11 cellular contexts compared by ENCODE assay signal in the genomic region with DNA sequence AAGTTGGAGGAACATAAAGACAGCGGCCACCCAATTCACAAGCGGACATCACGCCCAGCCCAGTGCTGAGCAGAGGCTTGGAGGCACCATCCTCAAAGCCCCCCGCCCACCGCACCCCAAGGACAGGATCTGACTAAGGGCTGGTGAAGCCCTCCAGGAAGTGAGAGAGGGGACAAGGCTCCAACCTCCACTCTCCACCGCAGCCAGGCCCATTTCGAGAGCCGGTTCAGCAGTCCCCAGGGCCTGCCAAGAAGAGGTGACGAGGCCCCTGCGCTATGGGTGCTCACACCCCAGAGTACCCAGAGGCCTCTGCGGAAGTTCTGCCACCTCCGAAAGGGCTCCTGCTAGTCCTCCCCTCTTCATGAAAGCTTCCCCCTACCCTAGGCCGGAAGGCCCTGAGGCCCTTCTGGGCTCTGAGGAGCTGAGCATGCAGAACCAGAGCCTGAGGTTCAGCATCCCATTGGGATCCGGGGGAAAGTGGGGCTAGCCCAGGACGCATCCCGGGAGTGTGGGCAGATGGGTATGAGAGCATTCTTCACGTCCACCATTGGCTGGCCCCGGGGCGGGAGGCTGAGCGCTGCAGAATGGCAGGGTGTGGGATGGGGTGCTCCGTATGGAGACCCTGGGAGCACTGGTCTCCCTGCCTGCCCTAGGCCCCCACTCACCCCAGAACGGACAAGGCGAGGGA. TPM values are rescaled to one million over a fixed set of nuclear protein-coding genes. Genes with fewer than 3 reads are reported as not detected.
DNase-seq lines count a peak whose midpoint lies in the region; ATAC-seq, FAIRE-seq and TF ChIP-seq lines count a peak whose summit lies in the region.
"Had no signal": no experiment of that assay in that cellular context is flagged by ENCODE, and none has a peak within 500 bp of the region (broad histone marks: within the 10 kb centered on the region; RNA-seq: fewer than 3 reads in every experiment).

No MANE protein-coding gene starts in this region.

- CTCF ChIA-PET in activated naive CD4-positive, alpha-beta T cell treated with anti-CD3 and anti-CD28 coated beads, Interleukin-2, amount 10 ng/mL, durations not matched to agents 7 days and 5 days (lab: Charles Lee), result interaction anchor here (1.4 kb wide), 1 partner anchor 12 kb away, joined by 4 read pairs; no protein-coding TSS in a partner anchor
- CTCF ChIA-PET in activated B cell treated with CpG ODN at 0.5 μM for 24 hours (lab: Charles Lee), result no interaction called here

- peaks cover 54% of the 10 kb centered on the region for H3K27me3 ChIP-seq in keratinocyte (ENCODE audit: control insufficient read depth, extremely low read depth, insufficient read depth, low read length)

- POLR2A ChIA-PET in activated B cell treated with CpG ODN at 0.5 μM for 24 hours (lab: Charles Lee), result no interaction called here

- dilution Hi-C loops in keratinocyte (cut with MboI; ENCODE audit: extremely low pct_ligation_motif_present, low sequenced_read_pairs), result no loop called here

- peaks cover 16% of the 10 kb centered on the region for H3K4me1 ChIP-seq in keratinocyte (ENCODE audit: control insufficient read depth, extremely low read depth, insufficient read depth, low read length)
- H3K4me1 ChIP-seq: HAP-1 had no signal

- no peaks in the 10 kb centered on the region for H4K20me1 ChIP-seq in keratinocyte (ENCODE audit: control insufficient read depth, extremely low read depth, insufficient read depth, low read length)

- H3K27me3 Mint-ChIP-seq in activated naive CD4-positive, alpha-beta T cell treated with anti-CD3 and anti-CD28 coated beads, Interleukin-2, amount 50 U/mL, for 24 hours, result peaks cover 48% of the 10 kb centered on the region
- H3K27me3 Mint-ChIP-seq in activated naive CD4-positive, alpha-beta T cell treated with anti-CD3 and anti-CD28 coated beads, Interleukin-2, amount 10 ng/mL, durations not matched to agents 7 days and 5 days, result peaks cover 96% of the 10 kb centered on the region
- peaks cover 64% of the 10 kb centered on the region for H3K27me3 Mint-ChIP-seq in activated B cell treated with CpG ODN at 0.5 μM for 24 hours
- peaks cover 77 to 91% of the 10 kb centered on the region in 2 donors for H3K27me3 Mint-ChIP-seq in stimulated activated naive B cell treated with anti-CD40 and anti-IgM and Interleukin-4, amounts not matched to agents 10 μg/mL and 1 μg/mL and 100 μg/mL, for 72 hours

- TF ChIP-seq CTCF in activated B cell treated with CpG ODN at 0.5 μM for 24 hours (IDR thresholded peaks at IDR 0.05) (no peak), keratinocyte (optimal IDR thresholded peaks at IDR 0.05 in 1 of 3, IDR thresholded peaks at IDR 0.05 in 1 of 3, conservative IDR thresholded peaks at IDR 0.05 in 1 of 3; ENCODE audit: extremely low read depth in 1 of 3, insufficient read depth in 2 of 3, low read length in 3 of 3) (no peak)

- H3K9me3 ChIP-seq in keratinocyte (ENCODE audit: control insufficient read depth, low read depth, low read length), result no peaks in the 10 kb centered on the region
- H3K9me3 ChIP-seq: HAP-1, sigmoid colon had no signal

- no peak overlapping the region for H3K27ac Mint-ChIP-seq in activated naive CD4-positive, alpha-beta T cell treated with anti-CD3 and anti-CD28 coated beads, Interleukin-2, amount 50 U/mL, for 24 hours
- H3K27ac Mint-ChIP-seq in activated naive CD4-positive, alpha-beta T cell treated with anti-CD3 and anti-CD28 coated beads, Interleukin-2, amount 10 ng/mL, durations not matched to agents 7 days and 5 days, result no peak overlapping the region
- H3K27ac Mint-ChIP-seq in activated B cell treated with CpG ODN at 0.5 μM for 24 hours, result no peak overlapping the region
- no peak overlapping the region for H3K27ac Mint-ChIP-seq in stimulated activated naive B cell treated with anti-CD40 and anti-IgM and Interleukin-4, amounts not matched to agents 10 μg/mL and 1 μg/mL and 100 μg/mL, for 72 hours

- H3K9ac ChIP-seq in keratinocyte (ENCODE audit: control insufficient read depth, extremely low read depth, insufficient read depth, low read length), result no peak overlapping the region

- no peak for FAIRE-seq in keratinocyte (lab: Jason Lieb, UNC)

- no peak overlapping the region for H2AFZ ChIP-seq in keratinocyte (ENCODE audit: control insufficient read depth, low read length)

- H3K9me3 Mint-ChIP-seq in activated naive CD4-positive, alpha-beta T cell treated with anti-CD3 and anti-CD28 coated beads, Interleukin-2, amount 50 U/mL, for 24 hours, result no peaks in the 10 kb centered on the region
- H3K9me3 Mint-ChIP-seq in activated naive CD4-positive, alpha-beta T cell treated with anti-CD3 and anti-CD28 coated beads, Interleukin-2, amount 10 ng/mL, durations not matched to agents 7 days and 5 days, result no peaks in the 10 kb centered on the region
- H3K9me3 Mint-ChIP-seq in activated B cell treated with CpG ODN at 0.5 μM for 24 hours, result no peaks in the 10 kb centered on the region
- H3K9me3 Mint-ChIP-seq in stimulated activated naive B cell treated with anti-CD40 and anti-IgM and Interleukin-4, amounts not matched to agents 10 μg/mL and 1 μg/mL and 100 μg/mL, for 72 hours, result no peaks in the 10 kb centered on the region

- intact Hi-C loops in activated B cell treated with CpG ODN at 0.5 μM for 24 hours (cut with micrococcal nuclease), result no loop called here

- peak overlapping the region in 1 of 3 experiments; percentile 46 for H3K4me3 ChIP-seq in keratinocyte (ENCODE audit: control insufficient read depth in 2 of 3, extremely low read depth in 1 of 3, insufficient read depth in 2 of 3, low read depth in 1 of 3, low read length in 3 of 3)
- H3K4me3 ChIP-seq: HAP-1 had no signal

- H3K36me3 Mint-ChIP-seq in activated naive CD4-positive, alpha-beta T cell treated with anti-CD3 and anti-CD28 coated beads, Interleukin-2, amount 50 U/mL, for 24 hours, result no peaks in the 10 kb centered on the region
- H3K36me3 Mint-ChIP-seq in activated naive CD4-positive, alpha-beta T cell treated with anti-CD3 and anti-CD28 coated beads, Interleukin-2, amount 10 ng/mL, durations not matched to agents 7 days and 5 days, result no peaks in the 10 kb centered on the region
- H3K36me3 Mint-ChIP-seq in activated B cell treated with CpG ODN at 0.5 μM for 24 hours (ENCODE audit: low read depth), result no peaks in the 10 kb centered on the region
- no peaks in the 10 kb centered on the region for H3K36me3 Mint-ChIP-seq in stimulated activated naive B cell treated with anti-CD40 and anti-IgM and Interleukin-4, amounts not matched to agents 10 μg/mL and 1 μg/mL and 100 μg/mL, for 72 hours

- H3K4me2 ChIP-seq in keratinocyte (ENCODE audit: control insufficient read depth, extremely low read depth, insufficient read depth, low read depth, low read length), result peak overlapping the region; percentile 78

- no peak for ATAC-seq in activated B cell treated with CpG ODN at 0.5 μM for 24 hours (ENCODE audit: low read depth)
- ATAC-seq in stimulated activated naive B cell treated with anti-CD40 and anti-IgM and Interleukin-4, amounts not matched to agents 10 μg/mL and 1 μg/mL and 100 μg/mL, for 72 hours (replicated peaks), result no peak
- ATAC-seq in GM19023 (IDR thresholded peaks at IDR 0.05; ENCODE audit: unreplicated experiment), result no peak

- H3K36me3 ChIP-seq in keratinocyte (ENCODE audit: control insufficient read depth in 2 of 2, extremely low read depth in 1 of 2, insufficient read depth in 2 of 2, low read length in 2 of 2), result no peaks in the 10 kb centered on the region
- H3K36me3 ChIP-seq: HAP-1, sigmoid colon had no signal

- no peak overlapping the region for H3K27ac ChIP-seq in keratinocyte (ENCODE audit: control insufficient read depth, insufficient read depth, low read length)
- H3K27ac ChIP-seq: sigmoid colon had no signal

- H3K4me1 Mint-ChIP-seq in activated naive CD4-positive, alpha-beta T cell treated with anti-CD3 and anti-CD28 coated beads, Interleukin-2, amount 50 U/mL, for 24 hours, result peaks cover 23% of the 10 kb centered on the region
- peaks cover 17% of the 10 kb centered on the region for H3K4me1 Mint-ChIP-seq in activated naive CD4-positive, alpha-beta T cell treated with anti-CD3 and anti-CD28 coated beads, Interleukin-2, amount 10 ng/mL, durations not matched to agents 7 days and 5 days
- peaks cover 20% of the 10 kb centered on the region for H3K4me1 Mint-ChIP-seq in activated B cell treated with CpG ODN at 0.5 μM for 24 hours
- H3K4me1 Mint-ChIP-seq in stimulated activated naive B cell treated with anti-CD40 and anti-IgM and Interleukin-4, amounts not matched to agents 10 μg/mL and 1 μg/mL and 100 μg/mL, for 72 hours, result peaks cover 29 to 40% of the 10 kb centered on the region in 2 donors

- H3K9me1 ChIP-seq in keratinocyte (ENCODE audit: control insufficient read depth, extremely low read depth, insufficient read depth, low read length), result no peaks in the 10 kb centered on the region

- DNase-seq in activated naive CD4-positive, alpha-beta T cell treated with anti-CD3 and anti-CD28 coated beads, Interleukin-2, amount 10 ng/mL, durations not matched to agents 7 days and 5 days, result no peak
- DNase-seq in activated B cell treated with CpG ODN at 0.5 μM for 24 hours, result no peak
- no peak for DNase-seq in keratinocyte (ENCODE audit: low read depth, low spot score)
- no peak for DNase-seq in stimulated activated naive B cell treated with anti-CD40 and anti-IgM and Interleukin-4, amounts not matched to agents 10 μg/mL and 1 μg/mL and 100 μg/mL, for 72 hours
- no peak for DNase-seq in iPS-NIHi11 (ENCODE audit: low spot score)
- DNase-seq in NOMO-1 (lab: John Stamatoyannopoulos, UW; ENCODE audit: unreplicated experiment in 2 of 2), result no peak
- DNase-seq: sigmoid colon had no signal

- H3K4me3 Mint-ChIP-seq in activated naive CD4-positive, alpha-beta T cell treated with anti-CD3 and anti-CD28 coated beads, Interleukin-2, amount 50 U/mL, for 24 hours, result peak overlapping the region; percentile 44
- no peak overlapping the region for H3K4me3 Mint-ChIP-seq in activated naive CD4-positive, alpha-beta T cell treated with anti-CD3 and anti-CD28 coated beads, Interleukin-2, amount 10 ng/mL, durations not matched to agents 7 days and 5 days
- H3K4me3 Mint-ChIP-seq in activated B cell treated with CpG ODN at 0.5 μM for 24 hours, result peak overlapping the region; percentile 55
- peak overlapping the region; percentile 75 to 80 for H3K4me3 Mint-ChIP-seq in stimulated activated naive B cell treated with anti-CD40 and anti-IgM and Interleukin-4, amounts not matched to agents 10 μg/mL and 1 μg/mL and 100 μg/mL, for 72 hours

- H3K79me2 ChIP-seq in keratinocyte (ENCODE audit: control insufficient read depth, insufficient read depth, low read length), result no peaks in the 10 kb centered on the region

RNA-seq across cellular contexts. Expression of gene GRM4, which starts 2.5 kb away (rescaled TPM):
- total RNA-seq in activated B cell treated with CpG ODN at 0.5 μM for 24 hours, result not detected in 2 replicates
- not detected in 3 replicates for polyA plus RNA-seq in keratinocyte
- polyA plus RNA-seq in keratinocyte (2011; ENCODE audit: low read depth), result not detected
- not detected in 2 replicates for polyA plus RNA-seq in keratinocyte (2011; cell fraction: cytosol; rRNA removed)
- polyA plus RNA-seq in keratinocyte (2011; cell fraction: nucleus; rRNA removed), result 0.05 and 0.13 TPM in 2 replicates
- polyA plus RNA-seq in keratinocyte (2012; ENCODE audit: low replicate concordance), result 0.05 TPM in 1 of 2 replicates, not detected in the other
- polyA minus RNA-seq in keratinocyte, result not detected in 3 replicates
- not detected for polyA minus RNA-seq in keratinocyte (2011; cell fraction: cytosol; rRNA and poly(A)+ RNA removed)
- polyA minus RNA-seq in keratinocyte (2011; cell fraction: nucleus; rRNA and poly(A)+ RNA removed), result not detected in 2 replicates
- total RNA-seq: liver had no signal
- polyA plus RNA-seq: liver had no signal
